8 cellular contexts compared by ENCODE assay signal in the genomic region with DNA sequence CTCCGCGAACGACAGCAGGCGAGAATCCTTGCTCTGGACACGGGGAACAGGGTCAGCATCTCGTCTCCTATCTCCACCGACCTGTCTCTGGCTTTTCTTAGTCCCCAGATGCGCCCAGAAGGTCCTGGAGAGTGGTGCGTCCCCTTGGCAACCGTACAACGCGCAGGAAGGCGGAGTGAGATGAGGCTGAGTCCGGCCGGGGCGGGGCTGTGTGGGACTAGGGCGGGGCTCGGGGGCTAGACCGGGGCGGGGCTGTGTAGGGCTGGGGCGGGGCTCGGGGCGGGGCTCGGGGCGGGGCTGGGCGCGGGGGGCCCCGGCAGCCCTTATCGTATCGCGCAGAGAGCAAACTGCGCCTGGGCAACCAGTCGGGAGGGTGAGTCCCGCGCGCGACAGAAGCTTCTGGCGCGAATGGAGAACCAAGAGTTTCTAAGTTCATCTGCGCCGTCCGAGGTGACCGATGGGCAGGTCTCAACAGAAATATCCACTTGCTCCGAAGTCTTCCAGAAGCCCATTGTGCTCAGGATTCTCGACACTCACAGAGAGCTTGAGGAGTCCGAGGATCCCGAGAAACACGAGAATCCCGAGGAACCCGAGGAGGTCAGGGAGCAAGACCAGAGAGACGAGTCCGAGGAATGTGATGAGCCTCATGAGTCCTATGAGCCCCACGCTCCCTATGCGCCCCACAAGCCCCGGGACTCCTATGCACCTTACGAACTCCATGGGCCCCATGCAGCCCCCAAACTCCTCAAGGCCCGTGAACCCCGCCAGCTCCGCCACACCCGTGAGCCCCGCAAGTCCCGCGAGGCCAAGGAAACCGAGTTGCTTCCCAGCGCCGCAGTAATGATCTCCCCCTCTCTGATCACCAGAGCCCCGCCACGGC. TPM values are rescaled to one million over a fixed set of nuclear protein-coding genes. Genes with fewer than 3 reads are reported as not detected.
DNase-seq lines count a peak whose midpoint lies in the region; ATAC-seq and TF ChIP-seq lines count a peak whose summit lies in the region.

No MANE protein-coding gene starts in this region.

- BruUV-seq in Panc1 (replicated peaks; lab: Mats Ljungman, UMichigan) = no TSS peak

- H3K9me3 ChIP-seq in Panc1 (ENCODE audit: control insufficient read depth, insufficient read depth, low read depth, low read length) = no peaks in the 10 kb centered on the region

- H3K36me3 ChIP-seq in Panc1 (ENCODE audit: control insufficient read depth, insufficient read depth, low read length) = no peaks in the 10 kb centered on the region

- DNase-seq in CMK (ENCODE audit: low read depth) = peak; percentile 57
- DNase-seq in HS-27A (ENCODE audit: low read depth) = peak; percentile 64
- no peak for DNase-seq in Panc1 (ENCODE audit: low read depth, low spot score)
- DNase-seq in activated T-helper 1 cell treated with anti-CD3 and anti-CD28 coated beads, Interleukin-12 subunit alpha, Interleukin-12 subunit beta, Interleukin-2, Interleukin-4 antibody, amounts not matched to agents 30 ng/mL and 10 ng/mL and 1 ng/mL, durations not matched to agents 14 hours and 24 hours and 36 hours (ENCODE audit: low spot score) = peak; percentile 63
- peak; percentile 51 for DNase-seq in fibroblast of the aortic adventitia (ENCODE audit: low read depth)
- peak; percentile 55 for DNase-seq in natural killer cell
- peak; percentile 71 to 87 for DNase-seq in stimulated activated effector memory CD8-positive, alpha-beta T cell treated with anti-CD3 and anti-CD28 coated beads, Interleukin-12 subunit alpha, Interleukin-12 subunit beta, amount 100 ng/mL, for 72 hours (ENCODE audit: low spot score in 2 of 2)

- H3K4me1 Mint-ChIP-seq in activated T-helper 1 cell treated with anti-CD3 and anti-CD28 coated beads, Interleukin-12 subunit alpha, Interleukin-12 subunit beta, Interleukin-2, Interleukin-4 antibody, amounts not matched to agents 30 ng/mL and 10 ng/mL and 1 ng/mL, durations not matched to agents 14 hours and 24 hours and 36 hours (ENCODE audit: low read depth) = no peaks in the 10 kb centered on the region
- no peaks in the 10 kb centered on the region for H3K4me1 Mint-ChIP-seq in natural killer cell
- no peaks in the 10 kb centered on the region for H3K4me1 Mint-ChIP-seq in stimulated activated effector memory CD8-positive, alpha-beta T cell treated with anti-CD3 and anti-CD28 coated beads, Interleukin-12 subunit alpha, Interleukin-12 subunit beta, amount 100 ng/mL, for 72 hours

- H3K36me3 Mint-ChIP-seq in activated T-helper 1 cell treated with anti-CD3 and anti-CD28 coated beads, Interleukin-12 subunit alpha, Interleukin-12 subunit beta, Interleukin-2, Interleukin-4 antibody, amounts not matched to agents 30 ng/mL and 10 ng/mL and 1 ng/mL, durations not matched to agents 14 hours and 24 hours and 36 hours (ENCODE audit: low read depth) = no peaks in the 10 kb centered on the region
- H3K36me3 Mint-ChIP-seq in natural killer cell = no peaks in the 10 kb centered on the region
- no peaks in the 10 kb centered on the region for H3K36me3 Mint-ChIP-seq in stimulated activated effector memory CD8-positive, alpha-beta T cell treated with anti-CD3 and anti-CD28 coated beads, Interleukin-12 subunit alpha, Interleukin-12 subunit beta, amount 100 ng/mL, for 72 hours

- H3K27ac Mint-ChIP-seq in activated T-helper 1 cell treated with anti-CD3 and anti-CD28 coated beads, Interleukin-12 subunit alpha, Interleukin-12 subunit beta, Interleukin-2, Interleukin-4 antibody, amounts not matched to agents 30 ng/mL and 10 ng/mL and 1 ng/mL, durations not matched to agents 14 hours and 24 hours and 36 hours = no peak overlapping the region
- H3K27ac Mint-ChIP-seq in natural killer cell = no peak overlapping the region
- no peak overlapping the region for H3K27ac Mint-ChIP-seq in stimulated activated effector memory CD8-positive, alpha-beta T cell treated with anti-CD3 and anti-CD28 coated beads, Interleukin-12 subunit alpha, Interleukin-12 subunit beta, amount 100 ng/mL, for 72 hours

- no peak for TF ChIP-seq CTCF in Panc1 (IDR thresholded peaks at IDR 0.05)
- TF ChIP-seq CTCF in fibroblast of the aortic adventitia (IDR thresholded peaks at IDR 0.05; ENCODE audit: insufficient read depth, low read length) = no peak
- no peak for TF ChIP-seq CTCF in natural killer cell (IDR thresholded peaks at IDR 0.05)

- peak overlapping the region; percentile 57 for H3K4me3 Mint-ChIP-seq in activated T-helper 1 cell treated with anti-CD3 and anti-CD28 coated beads, Interleukin-12 subunit alpha, Interleukin-12 subunit beta, Interleukin-2, Interleukin-4 antibody, amounts not matched to agents 30 ng/mL and 10 ng/mL and 1 ng/mL, durations not matched to agents 14 hours and 24 hours and 36 hours
- peak overlapping the region; percentile 53 for H3K4me3 Mint-ChIP-seq in natural killer cell
- H3K4me3 Mint-ChIP-seq in stimulated activated effector memory CD8-positive, alpha-beta T cell treated with anti-CD3 and anti-CD28 coated beads, Interleukin-12 subunit alpha, Interleukin-12 subunit beta, amount 100 ng/mL, for 72 hours = no peak overlapping the region

- CTCF ChIA-PET in Panc1 (lab: Charles Lee) = interaction anchor here (0.5 kb wide), 1 partner anchor 11 kb away, joined by 3 read pairs; no protein-coding TSS in a partner anchor

- POLR2A ChIA-PET in Panc1 (lab: Charles Lee) = no interaction called here

- intact Hi-C loops in Panc1 (cut with micrococcal nuclease; ENCODE audit: unreplicated experiment) = no loop called here
- intact Hi-C loops in activated T-helper 1 cell treated with anti-CD3 and anti-CD28 coated beads, Interleukin-12 subunit alpha, Interleukin-12 subunit beta, Interleukin-2, Interleukin-4 antibody, amounts not matched to agents 30 ng/mL and 10 ng/mL and 1 ng/mL, durations not matched to agents 14 hours and 24 hours and 36 hours (cut with micrococcal nuclease) = loop anchor here (1.0 to 5.0 kb wide), 8 partner anchors 26 to 446 kb away; a partner anchor contains a TSS
- intact Hi-C loops in natural killer cell (cut with micrococcal nuclease) = loop anchor here (1.0 kb wide), 1 partner anchor 94 kb away; a partner anchor contains a TSS

- peaks cover 18% of the 10 kb centered on the region for H3K27me3 Mint-ChIP-seq in activated T-helper 1 cell treated with anti-CD3 and anti-CD28 coated beads, Interleukin-12 subunit alpha, Interleukin-12 subunit beta, Interleukin-2, Interleukin-4 antibody, amounts not matched to agents 30 ng/mL and 10 ng/mL and 1 ng/mL, durations not matched to agents 14 hours and 24 hours and 36 hours (ENCODE audit: insufficient read depth)
- H3K27me3 Mint-ChIP-seq in natural killer cell (ENCODE audit: low read depth in 2 of 2) = peaks cover 0 to 12% of the 10 kb centered on the region in 2 donors

- in situ Hi-C loops in Panc1 (cut with HindIII; ENCODE audit: low pct_unique_long_range_greater_than_20kb, low sequenced_read_pairs) = no loop called here

- peak; percentile 91 for ATAC-seq in GM21367 (IDR thresholded peaks at IDR 0.05; ENCODE audit: unreplicated experiment)
- peak; percentile 97 for ATAC-seq in Panc1
- ATAC-seq in natural killer cell = peak; percentile 95 to 99 (median 99)
- peak; percentile 98 for ATAC-seq in stimulated activated effector memory CD8-positive, alpha-beta T cell treated with anti-CD3 and anti-CD28 coated beads, Interleukin-12 subunit alpha, Interleukin-12 subunit beta, amount 100 ng/mL, for 72 hours

- no peak overlapping the region for H3K27ac ChIP-seq in Panc1 (ENCODE audit: low read length)

- H3K4me1 ChIP-seq in Panc1 (ENCODE audit: control insufficient read depth, insufficient read depth, low read length) = no peaks in the 10 kb centered on the region

- H3K9me3 Mint-ChIP-seq in activated T-helper 1 cell treated with anti-CD3 and anti-CD28 coated beads, Interleukin-12 subunit alpha, Interleukin-12 subunit beta, Interleukin-2, Interleukin-4 antibody, amounts not matched to agents 30 ng/mL and 10 ng/mL and 1 ng/mL, durations not matched to agents 14 hours and 24 hours and 36 hours = no peaks in the 10 kb centered on the region
- no peaks in the 10 kb centered on the region for H3K9me3 Mint-ChIP-seq in natural killer cell
- no peaks in the 10 kb centered on the region for H3K9me3 Mint-ChIP-seq in stimulated activated effector memory CD8-positive, alpha-beta T cell treated with anti-CD3 and anti-CD28 coated beads, Interleukin-12 subunit alpha, Interleukin-12 subunit beta, amount 100 ng/mL, for 72 hours

- H3K4me3 ChIP-seq in Panc1 (ENCODE audit: low read depth in 2 of 2, low read length in 2 of 2) (peak overlapping the region; percentile 50 to 69), fibroblast of the aortic adventitia (ENCODE audit: low read depth, low read length) (peak overlapping the region; percentile 67)

- H3K27me3 ChIP-seq in Panc1 (ENCODE audit: control insufficient read depth, insufficient read depth, low read length) = peaks cover 3% of the 10 kb centered on the region

RNA-seq across cellular contexts. Expression of a gene that starts 24.9 kb away (rescaled TPM):
- total RNA-seq in Panc1 (2021; ENCODE audit: unreplicated experiment) (0.41 TPM), fibroblast of the aortic adventitia (ENCODE audit: low replicate concordance) (0.09 TPM in 1 of 2 replicates, not detected in the other), natural killer cell (under 1 TPM in 2 of 3 donors, not detected in 1; 0.27 to 0.49 TPM)
- 0.52 TPM for polyA plus RNA-seq in Panc1 (2012; ENCODE audit: insufficient read length)
- 0.13 and 0.32 TPM in 2 replicates for total RNA-seq in activated T-helper 1 cell treated with anti-CD3 and anti-CD28 coated beads, Interleukin-12 subunit alpha, Interleukin-12 subunit beta, Interleukin-2, Interleukin-4 antibody, amounts not matched to agents 30 ng/mL and 10 ng/mL and 1 ng/mL, durations not matched to agents 14 hours and 24 hours and 36 hours
